ENCODE assay signal across 1 cellular context in genomic region chr12:19972325-19973288, GRCh38.
TF ChIP-seq lines count a peak whose summit lies in the region.

No MANE protein-coding gene starts in this region.

TF ChIP-seq in GM12878, 131 proteins besides CTCF, POLR2A, EP300 and RAD21 (continued from another document and continues in another):
- TF ChIP-seq, protein P1, sequence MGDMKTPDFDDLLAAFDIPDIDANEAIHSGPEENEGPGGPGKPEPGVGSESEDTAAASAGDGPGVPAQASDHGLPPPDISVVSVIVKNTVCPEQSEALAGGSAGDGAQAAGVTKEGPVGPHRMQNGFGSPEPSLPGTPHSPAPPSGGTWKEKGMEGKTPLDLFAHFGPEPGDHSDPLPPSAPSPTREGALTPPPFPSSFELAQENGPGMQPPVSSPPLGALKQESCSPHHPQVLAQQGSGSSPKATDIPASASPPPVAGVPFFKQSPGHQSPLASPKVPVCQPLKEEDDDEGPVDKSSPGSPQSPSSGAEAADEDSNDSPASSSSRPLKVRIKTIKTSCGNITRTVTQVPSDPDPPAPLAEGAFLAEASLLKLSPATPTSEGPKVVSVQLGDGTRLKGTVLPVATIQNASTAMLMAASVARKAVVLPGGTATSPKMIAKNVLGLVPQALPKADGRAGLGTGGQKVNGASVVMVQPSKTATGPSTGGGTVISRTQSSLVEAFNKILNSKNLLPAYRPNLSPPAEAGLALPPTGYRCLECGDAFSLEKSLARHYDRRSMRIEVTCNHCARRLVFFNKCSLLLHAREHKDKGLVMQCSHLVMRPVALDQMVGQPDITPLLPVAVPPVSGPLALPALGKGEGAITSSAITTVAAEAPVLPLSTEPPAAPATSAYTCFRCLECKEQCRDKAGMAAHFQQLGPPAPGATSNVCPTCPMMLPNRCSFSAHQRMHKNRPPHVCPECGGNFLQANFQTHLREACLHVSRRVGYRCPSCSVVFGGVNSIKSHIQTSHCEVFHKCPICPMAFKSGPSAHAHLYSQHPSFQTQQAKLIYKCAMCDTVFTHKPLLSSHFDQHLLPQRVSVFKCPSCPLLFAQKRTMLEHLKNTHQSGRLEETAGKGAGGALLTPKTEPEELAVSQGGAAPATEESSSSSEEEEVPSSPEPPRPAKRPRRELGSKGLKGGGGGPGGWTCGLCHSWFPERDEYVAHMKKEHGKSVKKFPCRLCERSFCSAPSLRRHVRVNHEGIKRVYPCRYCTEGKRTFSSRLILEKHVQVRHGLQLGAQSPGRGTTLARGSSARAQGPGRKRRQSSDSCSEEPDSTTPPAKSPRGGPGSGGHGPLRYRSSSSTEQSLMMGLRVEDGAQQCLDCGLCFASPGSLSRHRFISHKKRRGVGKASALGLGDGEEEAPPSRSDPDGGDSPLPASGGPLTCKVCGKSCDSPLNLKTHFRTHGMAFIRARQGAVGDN (IDR thresholded peaks at IDR 0.05), result no peak
- TF ChIP-seq EZH2 (IDR thresholded peaks at IDR 0.05; ENCODE audit: borderline replicate concordance, control insufficient read depth, low read depth, low read length) (no peak), RELA (IDR thresholded peaks at IDR 0.05; ENCODE audit: borderline replicate concordance, partially characterized antibody) (no peak), POLR2AphosphoS5 (IDR thresholded peaks at IDR 0.05; ENCODE audit: low read length) (no peak), ZBTB40 (IDR thresholded peaks at IDR 0.05; ENCODE audit: borderline replicate concordance) (no peak), CEBPB (IDR thresholded peaks at IDR 0.05; ENCODE audit: borderline replicate concordance in 1 of 2, low read depth in 2 of 2, low read length in 2 of 2) (no peak; a peak in 1 of 4 replicates), NFYA (IDR thresholded peaks at IDR 0.05; ENCODE audit: borderline replicate concordance, low read depth, low read length) (no peak), ZZZ3 (IDR thresholded peaks at IDR 0.05; ENCODE audit: control insufficient read depth, insufficient read length, low read depth) (no peak), PAX5 (IDR thresholded peaks at IDR 0.05; ENCODE audit: borderline replicate concordance, low read depth, low read length) (peak; percentile 72; the same call in 1 of the 2 replicates), ZNF622 (IDR thresholded peaks at IDR 0.05) (no peak), NFXL1 (IDR thresholded peaks at IDR 0.05; ENCODE audit: borderline replicate concordance) (no peak), NR2C2 (IDR thresholded peaks at IDR 0.05; ENCODE audit: borderline replicate concordance, control insufficient read depth, insufficient read length, low read depth) (no peak), ATF2 (IDR thresholded peaks at IDR 0.05; ENCODE audit: low read length) (peak; percentile 86), ZNF217 (IDR thresholded peaks at IDR 0.05) (0 out of 2 replicates have a peak, but pooled peaks have one; percentile 23), HCFC1 (IDR thresholded peaks at IDR 0.05; ENCODE audit: low read length) (no peak), MYB (IDR thresholded peaks at IDR 0.05; ENCODE audit: borderline replicate concordance, low read depth, low read length) (no peak), RFX5 (IDR thresholded peaks at IDR 0.05; ENCODE audit: low read depth, low read length) (no peak), E2F4 (IDR thresholded peaks at IDR 0.05; ENCODE audit: low read depth, low read length) (no peak), LARP7 (IDR thresholded peaks at IDR 0.05) (no peak), E2F8 (IDR thresholded peaks at IDR 0.05; ENCODE audit: low read depth, partially characterized antibody) (no peak), TCF3 (IDR thresholded peaks at IDR 0.05; ENCODE audit: borderline replicate concordance, insufficient read depth, low read depth, low read length) (no peak), SPI1 (IDR thresholded peaks at IDR 0.05; ENCODE audit: borderline replicate concordance, insufficient read depth, low read depth, low read length) (peak; percentile 69; the same call in 1 of the 2 replicates), ZNF274 (IDR thresholded peaks at IDR 0.05; ENCODE audit: insufficient read depth, insufficient read length) (no peak), CEBPZ (IDR thresholded peaks at IDR 0.05; ENCODE audit: low read depth, low read length) (no peak), SMC3 (IDR thresholded peaks at IDR 0.05; ENCODE audit: borderline replicate concordance, low read length) (no peak), BRCA1 (IDR thresholded peaks at IDR 0.05; ENCODE audit: low read depth, low read length) (no peak)
- TF ChIP-seq, protein P2, sequence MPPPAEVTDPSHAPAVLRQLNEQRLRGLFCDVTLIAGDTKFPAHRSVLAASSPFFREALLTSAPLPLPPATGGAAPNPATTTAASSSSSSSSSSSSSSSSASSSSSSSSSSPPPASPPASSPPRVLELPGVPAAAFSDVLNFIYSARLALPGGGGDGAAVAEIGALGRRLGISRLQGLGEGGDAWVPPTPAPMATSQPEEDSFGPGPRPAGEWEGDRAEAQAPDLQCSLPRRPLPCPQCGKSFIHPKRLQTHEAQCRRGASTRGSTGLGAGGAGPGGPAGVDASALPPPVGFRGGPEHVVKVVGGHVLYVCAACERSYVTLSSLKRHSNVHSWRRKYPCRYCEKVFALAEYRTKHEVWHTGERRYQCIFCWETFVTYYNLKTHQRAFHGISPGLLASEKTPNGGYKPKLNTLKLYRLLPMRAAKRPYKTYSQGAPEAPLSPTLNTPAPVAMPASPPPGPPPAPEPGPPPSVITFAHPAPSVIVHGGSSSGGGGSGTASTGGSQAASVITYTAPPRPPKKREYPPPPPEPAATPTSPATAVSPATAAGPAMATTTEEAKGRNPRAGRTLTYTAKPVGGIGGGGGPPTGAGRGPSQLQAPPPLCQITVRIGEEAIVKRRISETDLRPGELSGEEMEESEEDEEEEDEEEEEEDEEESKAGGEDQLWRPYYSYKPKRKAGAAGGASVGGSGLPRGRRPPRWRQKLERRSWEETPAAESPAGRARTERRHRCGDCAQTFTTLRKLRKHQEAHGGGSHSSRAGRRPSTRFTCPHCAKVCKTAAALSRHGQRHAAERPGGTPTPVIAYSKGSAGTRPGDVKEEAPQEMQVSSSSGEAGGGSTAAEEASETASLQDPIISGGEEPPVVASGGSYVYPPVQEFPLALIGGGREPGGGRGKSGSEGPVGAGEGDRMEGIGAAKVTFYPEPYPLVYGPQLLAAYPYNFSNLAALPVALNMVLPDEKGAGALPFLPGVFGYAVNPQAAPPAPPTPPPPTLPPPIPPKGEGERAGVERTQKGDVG (CRISPR knock-in tag; IDR thresholded peaks at IDR 0.05), result no peak
- TF ChIP-seq, protein P3, sequence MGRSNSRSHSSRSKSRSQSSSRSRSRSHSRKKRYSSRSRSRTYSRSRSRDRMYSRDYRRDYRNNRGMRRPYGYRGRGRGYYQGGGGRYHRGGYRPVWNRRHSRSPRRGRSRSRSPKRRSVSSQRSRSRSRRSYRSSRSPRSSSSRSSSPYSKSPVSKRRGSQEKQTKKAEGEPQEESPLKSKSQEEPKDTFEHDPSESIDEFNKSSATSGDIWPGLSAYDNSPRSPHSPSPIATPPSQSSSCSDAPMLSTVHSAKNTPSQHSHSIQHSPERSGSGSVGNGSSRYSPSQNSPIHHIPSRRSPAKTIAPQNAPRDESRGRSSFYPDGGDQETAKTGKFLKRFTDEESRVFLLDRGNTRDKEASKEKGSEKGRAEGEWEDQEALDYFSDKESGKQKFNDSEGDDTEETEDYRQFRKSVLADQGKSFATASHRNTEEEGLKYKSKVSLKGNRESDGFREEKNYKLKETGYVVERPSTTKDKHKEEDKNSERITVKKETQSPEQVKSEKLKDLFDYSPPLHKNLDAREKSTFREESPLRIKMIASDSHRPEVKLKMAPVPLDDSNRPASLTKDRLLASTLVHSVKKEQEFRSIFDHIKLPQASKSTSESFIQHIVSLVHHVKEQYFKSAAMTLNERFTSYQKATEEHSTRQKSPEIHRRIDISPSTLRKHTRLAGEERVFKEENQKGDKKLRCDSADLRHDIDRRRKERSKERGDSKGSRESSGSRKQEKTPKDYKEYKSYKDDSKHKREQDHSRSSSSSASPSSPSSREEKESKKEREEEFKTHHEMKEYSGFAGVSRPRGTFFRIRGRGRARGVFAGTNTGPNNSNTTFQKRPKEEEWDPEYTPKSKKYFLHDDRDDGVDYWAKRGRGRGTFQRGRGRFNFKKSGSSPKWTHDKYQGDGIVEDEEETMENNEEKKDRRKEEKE (IDR thresholded peaks at IDR 0.05), result no peak
